In genomic region chr3:4476507-4476906, GRCh38 we compare ENCODE assay signal across 24 cellular contexts.
"Had no signal": no experiment of that assay in that cellular context is flagged by ENCODE, and none has a peak within 500 bp of the region (broad histone marks: within the 10 kb centered on the region; RNA-seq: fewer than 3 reads in every experiment).

No MANE protein-coding gene starts in this region.

- DNase-seq: activated CD4-positive, alpha-beta T cell treated with anti-CD3 and anti-CD28 coated beads, Interleukin-2, amount 10 ng/mL, durations not matched to agents 7 days and 5 days; activated CD4-positive, CD25-positive, alpha-beta regulatory T cell treated with anti-CD3 and anti-CD28 coated beads, Interleukin-2, amount 50 U/mL, for 72 hours; activated CD8-positive, alpha-beta memory T cell treated with anti-CD3 and anti-CD28 coated beads, Interleukin-2, amount 10 ng/mL, durations not matched to agents 7 days and 5 days; activated CD8-positive, alpha-beta T cell treated with anti-CD3 and anti-CD28 coated beads for 36 hours; activated gamma-delta T cell; activated T-cell treated with anti-CD3 and anti-CD28 coated beads for 4 hours; aorta; dorsolateral prefrontal cortex; esophagus squamous epithelium; naive B cell; occipital lobe; right lobe of liver; small intestine; stimulated activated CD4-positive, alpha-beta T cell treated with anti-CD3 and anti-CD28 coated beads, Interleukin-2, amount 100 ng/mL, for 24 hours; T-helper 2 cell; transverse colon; uterus; WERI-Rb-1 had no signal

- H3K9me3 Mint-ChIP-seq: activated CD4-positive, alpha-beta T cell treated with anti-CD3 and anti-CD28 coated beads, Interleukin-2, amount 10 ng/mL, durations not matched to agents 7 days and 5 days; activated CD8-positive, alpha-beta T cell treated with anti-CD3 and anti-CD28 coated beads for 36 hours; activated naive CD4-positive, alpha-beta T cell treated with anti-CD3 and anti-CD28 coated beads, Interleukin-2, amount 50 U/mL, for 24 hours; central memory CD8-positive, alpha-beta T cell; stimulated activated effector memory CD8-positive, alpha-beta T cell treated with anti-CD3 and anti-CD28 coated beads, Interleukin-12 subunit alpha, Interleukin-12 subunit beta, amount 100 ng/mL, for 72 hours had no signal

- H3K36me3 ChIP-seq: breast epithelium, esophagus squamous epithelium, right lobe of liver, transverse colon, uterus, WERI-Rb-1 had no signal

- H3K4me3 ChIP-seq: breast epithelium, dorsolateral prefrontal cortex, esophagus squamous epithelium, lung, right lobe of liver, transverse colon, uterus had no signal

- H3K27me3 ChIP-seq: breast epithelium, dorsolateral prefrontal cortex, right lobe of liver, uterus had no signal

- H3K36me3 Mint-ChIP-seq: activated naive CD4-positive, alpha-beta T cell treated with anti-CD3 and anti-CD28 coated beads, Interleukin-2, amount 50 U/mL, for 24 hours; naive B cell; stimulated activated effector memory CD8-positive, alpha-beta T cell treated with anti-CD3 and anti-CD28 coated beads, Interleukin-12 subunit alpha, Interleukin-12 subunit beta, amount 100 ng/mL, for 72 hours had no signal

- ATAC-seq: activated CD8-positive, alpha-beta memory T cell treated with anti-CD3 and anti-CD28 coated beads, Interleukin-2, amount 10 ng/mL, durations not matched to agents 7 days and 5 days; activated CD8-positive, alpha-beta T cell treated with anti-CD3 and anti-CD28 coated beads for 36 hours; left lobe of liver; right lobe of liver; stimulated activated effector memory CD8-positive, alpha-beta T cell treated with anti-CD3 and anti-CD28 coated beads, Interleukin-12 subunit alpha, Interleukin-12 subunit beta, amount 100 ng/mL, for 72 hours had no signal

- H3K27ac ChIP-seq: breast epithelium, dorsolateral prefrontal cortex, esophagus squamous epithelium, right lobe of liver, transverse colon, uterus, WERI-Rb-1 had no signal

- H3K4me3 Mint-ChIP-seq: activated CD4-positive, alpha-beta T cell treated with anti-CD3 and anti-CD28 coated beads, Interleukin-2, amount 10 ng/mL, durations not matched to agents 7 days and 5 days; activated CD8-positive, alpha-beta memory T cell treated with anti-CD3 and anti-CD28 coated beads, Interleukin-2, amount 10 ng/mL, durations not matched to agents 7 days and 5 days; activated CD8-positive, alpha-beta T cell treated with anti-CD3 and anti-CD28 coated beads for 36 hours; activated naive CD4-positive, alpha-beta T cell treated with anti-CD3 and anti-CD28 coated beads, Interleukin-2, amount 50 U/mL, for 24 hours; central memory CD8-positive, alpha-beta T cell; naive B cell; stimulated activated effector memory CD8-positive, alpha-beta T cell treated with anti-CD3 and anti-CD28 coated beads, Interleukin-12 subunit alpha, Interleukin-12 subunit beta, amount 100 ng/mL, for 72 hours had no signal

- H3K27ac Mint-ChIP-seq: activated CD4-positive, alpha-beta T cell treated with anti-CD3 and anti-CD28 coated beads, Interleukin-2, amount 10 ng/mL, durations not matched to agents 7 days and 5 days; activated CD8-positive, alpha-beta memory T cell treated with anti-CD3 and anti-CD28 coated beads, Interleukin-2, amount 10 ng/mL, durations not matched to agents 7 days and 5 days; activated CD8-positive, alpha-beta T cell treated with anti-CD3 and anti-CD28 coated beads for 36 hours; activated naive CD4-positive, alpha-beta T cell treated with anti-CD3 and anti-CD28 coated beads, Interleukin-2, amount 50 U/mL, for 24 hours; stimulated activated effector memory CD8-positive, alpha-beta T cell treated with anti-CD3 and anti-CD28 coated beads, Interleukin-12 subunit alpha, Interleukin-12 subunit beta, amount 100 ng/mL, for 72 hours had no signal

- H3K9me3 ChIP-seq: breast epithelium, esophagus squamous epithelium, right lobe of liver, transverse colon, uterus had no signal

- H3K4me1 ChIP-seq: breast epithelium, transverse colon, uterus had no signal

- H3K27me3 Mint-ChIP-seq: naive B cell had no signal
